In the genomic region with DNA sequence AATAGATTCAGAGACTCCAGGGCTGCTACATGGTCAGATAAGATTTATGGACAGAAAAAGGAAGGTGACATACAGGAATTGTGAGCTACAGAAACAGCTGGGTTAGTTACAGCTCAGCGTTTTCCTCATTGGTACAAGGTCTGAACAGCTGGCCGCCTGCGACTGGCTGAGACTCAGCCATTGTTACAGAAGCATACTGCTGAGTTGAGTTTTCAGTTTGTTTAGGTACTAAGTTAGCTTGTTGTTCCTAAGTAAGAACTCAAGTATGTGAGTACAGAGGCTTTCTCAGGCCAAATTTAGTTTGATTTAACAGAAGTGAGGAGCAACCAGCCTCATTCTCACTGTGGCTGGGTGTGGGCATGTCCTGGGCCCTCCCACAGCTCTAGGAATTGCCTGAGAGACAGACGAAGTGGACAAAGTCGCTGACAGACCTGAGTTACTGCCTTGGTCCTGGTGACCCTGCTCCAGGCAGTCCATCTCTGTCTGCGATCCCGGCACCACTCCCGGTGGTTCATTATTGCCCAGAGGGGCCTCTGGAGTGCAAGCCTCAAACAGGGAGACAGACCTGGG, we compare ENCODE assay signal across 11 cellular contexts. TPM values are rescaled to one million over a fixed set of nuclear protein-coding genes. Genes with fewer than 3 reads are reported as not detected.
DNase-seq lines count a peak whose midpoint lies in the region; ATAC-seq and TF ChIP-seq lines count a peak whose summit lies in the region.
"Had no signal": no experiment of that assay in that cellular context is flagged by ENCODE, and none has a peak within 500 bp of the region (broad histone marks: within the 10 kb centered on the region; RNA-seq: fewer than 3 reads in every experiment).

No MANE protein-coding gene starts in this region.

- H3K9me3 ChIP-seq in BE2C (no peaks in the 10 kb centered on the region), psoas muscle (no peaks in the 10 kb centered on the region)

- H3K4me3 Mint-ChIP-seq in brain: no peak overlapping the region
- H3K4me3 Mint-ChIP-seq: activated CD4-positive, alpha-beta memory T cell treated with anti-CD3 and anti-CD28 coated beads for 36 hours had no signal

- 35 to 43% (median 36%) methylated on average over 8 of the region's 8 CpGs for WGBS in psoas muscle, 3 donors

- H3K4me3 ChIP-seq in BE2C (ENCODE audit: low read depth, low read length) (no peak overlapping the region), psoas muscle (no peak overlapping the region)
- H3K4me3 ChIP-seq: SK-N-MC had no signal

- intact Hi-C loops in psoas muscle (cut with DNase I): no loop called here

- peak in 3 of 4 donors; percentile 25 to 53 (median 41) for ATAC-seq in psoas muscle
- ATAC-seq: foreskin keratinocyte had no signal

- no peak overlapping the region for H3K27ac ChIP-seq in psoas muscle
- H3K27ac ChIP-seq: foreskin keratinocyte, SK-N-MC had no signal

- peaks cover 5 to 8% (median 6%) of the 10 kb centered on the region in 5 experiments for H3K9me3 Mint-ChIP-seq in brain
- H3K9me3 Mint-ChIP-seq: activated CD4-positive, alpha-beta memory T cell treated with anti-CD3 and anti-CD28 coated beads for 36 hours had no signal

- TF ChIP-seq CTCF in BE2C (IDR thresholded peaks at IDR 0.05; ENCODE audit: low read depth, low read length) (no peak), brain (conservative IDR thresholded peaks at IDR 0.05) (no peak), psoas muscle (IDR thresholded peaks at IDR 0.05) (no peak)

- DNase-seq in BE2C (peak; percentile 64), islet precursor cell (peak; percentile 64), psoas muscle (no peak), NCI-H2227 (lab: John Stamatoyannopoulos, UW; ENCODE audit: unreplicated experiment) (no peak), iPS-NIHi7 (ENCODE audit: extremely low spot score) (no peak), DMS79 treated with DMSO at 0.1 percent for 48 hours (lab: John Stamatoyannopoulos, UW) (no peak), NOMO-1 treated with DMSO at 0.1 percent for 48 hours (lab: John Stamatoyannopoulos, UW; ENCODE audit: unreplicated experiment) (no peak)
- DNase-seq: foreskin keratinocyte had no signal

- H3K36me3 ChIP-seq in BE2C (no peaks in the 10 kb centered on the region), psoas muscle (ENCODE audit: insufficient read depth in 1 of 2, low read depth in 1 of 2) (no peaks in the 10 kb centered on the region)

- H3K27ac Mint-ChIP-seq in brain: peak overlapping the region in 3 of 5 experiments; percentile 57 to 71 (median 64)
- H3K27ac Mint-ChIP-seq: activated CD4-positive, alpha-beta memory T cell treated with anti-CD3 and anti-CD28 coated beads for 36 hours had no signal

- H3K27me3 ChIP-seq in BE2C (no peaks in the 10 kb centered on the region), psoas muscle (ENCODE audit: insufficient read depth in 3 of 3, low read length in 2 of 3) (peaks cover 0 to 7% (median 0%) of the 10 kb centered on the region in 3 donors)
- H3K27me3 ChIP-seq: foreskin keratinocyte had no signal

- H3K4me1 Mint-ChIP-seq in brain: peaks cover 35% of the 10 kb centered on the region

- peaks cover 3% of the 10 kb centered on the region for H3K27me3 Mint-ChIP-seq in brain

- H3K4me1 ChIP-seq in BE2C (peaks cover 10% of the 10 kb centered on the region), psoas muscle (peaks cover 27% of the 10 kb centered on the region)
- H3K4me1 ChIP-seq: foreskin keratinocyte had no signal

- no peaks in the 10 kb centered on the region for H3K36me3 Mint-ChIP-seq in brain
- H3K36me3 Mint-ChIP-seq: activated CD4-positive, alpha-beta memory T cell treated with anti-CD3 and anti-CD28 coated beads for 36 hours had no signal

RNA-seq across cellular contexts. Expression of a gene that starts 27.8 kb away (rescaled TPM):
- polyA plus RNA-seq in BE2C (2012; ENCODE audit: insufficient read depth, insufficient read length, low read depth): 278 TPM
- 173 TPM for polyA plus RNA-seq in brain (ENCODE audit: insufficient read depth, low read depth, low replicate concordance)
- 100 to 1,000 TPM; 111 to 370 (median 154) TPM for total RNA-seq in psoas muscle
- polyA plus RNA-seq in psoas muscle: 100 to 1,000 TPM; 120 to 669 (median 345) TPM

Comparison
In these comparisons a context has a peak if more than half of its experiments do, and no peak if none do; other contexts are left out.
1. DNase-seq: peak in BE2C (single experiment) and islet precursor cell (single experiment); none in psoas muscle (0 of 2), NCI-H2227 (single experiment), iPS-NIHi7 (single experiment), DMS79 treated with DMSO at 0.1 percent for 48 hours (single experiment) and NOMO-1 treated with DMSO at 0.1 percent for 48 hours (single experiment).